8 cellular contexts compared by ENCODE assay signal in genomic region chr19:4057913-4058695, GRCh38. TPM values are rescaled to one million over a fixed set of nuclear protein-coding genes. Genes with fewer than 3 reads are reported as not detected.
A peak's percentile ranks its signal among the peaks of the same experiment; 100 is the strongest.
DNase-seq lines count a peak whose midpoint lies in the region; ATAC-seq and TF ChIP-seq lines count a peak whose summit lies in the region.

No MANE protein-coding gene starts in this region.

- peaks cover 12% of the 10 kb centered on the region for H3K36me3 ChIP-seq in CD8-positive, alpha-beta memory T cell (ENCODE audit: insufficient read depth, low read length)
- H3K36me3 ChIP-seq in PC-3 (ENCODE audit: low read depth, low read length) (peaks cover 8% of the 10 kb centered on the region), body of pancreas (replicated peaks in 1 of 2; ENCODE audit: insufficient read depth in 1 of 2, low read depth in 2 of 2) (peaks cover 0 to 10% of the 10 kb centered on the region in 2 donors), kidney epithelial cell (ENCODE audit: control insufficient read depth, insufficient read depth, low read length) (no peaks in the 10 kb centered on the region)

- H3K36me3 Mint-ChIP-seq in CD8-positive, alpha-beta memory T cell = peaks cover 7 to 45% (median 10%) of the 10 kb centered on the region in 3 donors

- no peaks in the 10 kb centered on the region for H3K27me3 ChIP-seq in CD8-positive, alpha-beta memory T cell (ENCODE audit: insufficient read depth, low read length, poor library complexity, severe bottlenecking)
- no peaks in the 10 kb centered on the region for H3K27me3 ChIP-seq in PC-3 (ENCODE audit: low read length)
- H3K27me3 ChIP-seq in body of pancreas = no peaks in the 10 kb centered on the region
- no peaks in the 10 kb centered on the region for H3K27me3 ChIP-seq in kidney epithelial cell (ENCODE audit: control insufficient read depth, insufficient read depth, low read length)

- H3K9me2 ChIP-seq in PC-3 (replicated peaks; ENCODE audit: low read length) = no peaks in the 10 kb centered on the region

- H3K4me2 ChIP-seq in PC-3 (ENCODE audit: low read length) = peak overlapping the region; percentile 68

- H3K79me2 ChIP-seq in PC-3 (ENCODE audit: low read length) = peaks cover 93% of the 10 kb centered on the region

- H3K4me1 ChIP-seq in CD8-positive, alpha-beta memory T cell (ENCODE audit: insufficient read depth, low read length) = peaks cover 50% of the 10 kb centered on the region
- H3K4me1 ChIP-seq in PC-3 (ENCODE audit: insufficient read depth, low read length) (peaks cover 42% of the 10 kb centered on the region), body of pancreas (peaks cover 62% of the 10 kb centered on the region)

- POLR2A ChIA-PET in CD8-positive, alpha-beta memory T cell (lab: Charles Lee) = interaction anchor here (0.8 to 1.8 kb wide), 7 partner anchors 8 to 57 kb away, joined by 3 to 6 read pairs (median 4); no protein-coding TSS in a partner anchor
- POLR2A ChIA-PET in PC-3 (lab: Charles Lee; ENCODE audit: unreplicated experiment) = interaction anchor here (0.6 kb wide), 1 partner anchor 154 kb away, joined by 8 read pairs; no protein-coding TSS in a partner anchor

- no TSS peak for BruUV-seq in PC-3 (replicated peaks; lab: Mats Ljungman, UMichigan)

- H3F3A ChIP-seq in PC-3 (ENCODE audit: low read length, unreplicated experiment) = no peaks in the 10 kb centered on the region

- TF ChIP-seq CTCF in PC-3 (conservative IDR thresholded peaks at IDR 0.05; ENCODE audit: low read depth, low read length) (peak; percentile 35; the same call in 1 of the 2 replicates), body of pancreas (IDR thresholded peaks at IDR 0.05) (no peak), kidney epithelial cell (IDR thresholded peaks at IDR 0.05; ENCODE audit: insufficient read depth, low read length, poor library complexity, severe bottlenecking) (peak; percentile 17)

- peaks cover 33 to 75% (median 39%) of the 10 kb centered on the region in 3 donors for H3K4me1 Mint-ChIP-seq in CD8-positive, alpha-beta memory T cell

- peak overlapping the region; percentile 61 for H3K9ac ChIP-seq in PC-3 (ENCODE audit: low read length)

- DNase-seq in CD8-positive, alpha-beta memory T cell = peak in 3 of 5 donors; percentile 50 to 74 (median 71)
- DNase-seq in PC-3 (peak; percentile 77), body of pancreas (peak; percentile 65 to 83 (median 75)), kidney epithelial cell (ENCODE audit: low read depth) (no peak), NCI-H2196 (lab: John Stamatoyannopoulos, UW; ENCODE audit: unreplicated experiment) (no peak)
- peak; percentile 55 to 61 for DNase-seq in stimulated activated CD4-positive, alpha-beta T cell treated with anti-CD3 and anti-CD28 coated beads, Interleukin-4, amount 100 ng/mL, for 4 hours
- no peak for DNase-seq in NK-92 treated with Interleukin-12 subunit alpha and Interleukin-12 subunit beta, amount 100 ng/mL, for 24 hours (lab: John Stamatoyannopoulos, UW)

- H3K9me3 Mint-ChIP-seq in CD8-positive, alpha-beta memory T cell = no peaks in the 10 kb centered on the region

- H3K27ac Mint-ChIP-seq in CD8-positive, alpha-beta memory T cell = peak overlapping the region; percentile 55 to 98 (median 90)

- H3K9me3 ChIP-seq in CD8-positive, alpha-beta memory T cell (ENCODE audit: low read length) = no peaks in the 10 kb centered on the region
- no peaks in the 10 kb centered on the region for H3K9me3 ChIP-seq in PC-3 (ENCODE audit: low read length)
- H3K9me3 ChIP-seq in body of pancreas = no peaks in the 10 kb centered on the region

- TF ChIP-seq POLR2A in body of pancreas (IDR thresholded peaks at IDR 0.05) = peak in 2 of 3 donors; percentile 44 to 51

- H3K4me3 ChIP-seq in CD8-positive, alpha-beta memory T cell (ENCODE audit: low read length) = no peak overlapping the region
- H3K4me3 ChIP-seq in PC-3 (ENCODE audit: low read length) (peak overlapping the region; percentile 9; the same call in 1 of the 2 replicates), body of pancreas (no peak overlapping the region), kidney epithelial cell (ENCODE audit: low read depth, low read length) (no peak overlapping the region)

- peak overlapping the region; percentile 59 to 83 (median 65) for H3K4me3 Mint-ChIP-seq in CD8-positive, alpha-beta memory T cell

- intact Hi-C loops in PC-3 (cut with micrococcal nuclease) (no loop called here), body of pancreas (cut with DNase I) (no loop called here)

- WGBS in body of pancreas, 2 donors = 54 to 59% methylated on average over 7 to 22 of the region's 23 CpGs

- peak; percentile 77 for ATAC-seq in PC-3
- ATAC-seq in body of pancreas = peak; percentile 37
- no peak for ATAC-seq in GM18498 (IDR thresholded peaks at IDR 0.05; ENCODE audit: unreplicated experiment)

- H3K27me3 Mint-ChIP-seq in CD8-positive, alpha-beta memory T cell = peaks cover 0 to 8% of the 10 kb centered on the region in 2 donors

- H3K27ac ChIP-seq in CD8-positive, alpha-beta memory T cell (ENCODE audit: low read depth, low read length) = peak overlapping the region; percentile 74
- peak overlapping the region; percentile 88 for H3K27ac ChIP-seq in PC-3 (ENCODE audit: low read length)
- H3K27ac ChIP-seq in body of pancreas = peak overlapping the region; percentile 68 to 97 (median 93)

- H4K20me1 ChIP-seq in PC-3 (ENCODE audit: low read length) = peaks cover 9% of the 10 kb centered on the region; the same call in 1 of the 2 replicates

- H2AFZ ChIP-seq in PC-3 (ENCODE audit: low read length) = no peak overlapping the region

- CTCF ChIA-PET in CD8-positive, alpha-beta memory T cell (lab: Charles Lee) = interaction anchor here (1.0 to 1.4 kb wide), 2 partner anchors 47 kb away, joined by 3 to 4 read pairs; no protein-coding TSS in a partner anchor
- CTCF ChIA-PET in PC-3 (lab: Charles Lee) = interaction anchor here (0.6 kb wide), 1 partner anchor 135 kb away, joined by 6 read pairs; no protein-coding TSS in a partner anchor

RNA-seq across cellular contexts. Expression of gene ZBTB7A, which starts 8.6 kb away (rescaled TPM):
- 10 to 100 TPM; 44.1 to 46.8 TPM for total RNA-seq in CD8-positive, alpha-beta memory T cell
- 86.1 TPM for polyA plus RNA-seq in CD8-positive, alpha-beta memory T cell
- total RNA-seq in PC-3 (2014; rRNA removed) (16.7 and 40.2 TPM in 2 replicates), body of pancreas (10 to 100 TPM; 30.9 to 31.3 TPM), kidney epithelial cell (39.9 and 43.3 TPM in 2 replicates)

RNA-seq across cellular contexts. Expression of gene PIAS4, which starts 50.6 kb away (rescaled TPM):
- total RNA-seq in CD8-positive, alpha-beta memory T cell = 10 to 100 TPM; 29.1 to 33.8 TPM
- polyA plus RNA-seq in CD8-positive, alpha-beta memory T cell = 6.3 TPM
- 21.0 and 26.5 TPM in 2 replicates for total RNA-seq in PC-3 (2014; rRNA removed)
- total RNA-seq in body of pancreas = 10 to 100 TPM; 12.7 to 17.1 TPM
- total RNA-seq in kidney epithelial cell = 38.1 and 43.7 TPM in 2 replicates

Comparison
In these comparisons a context has a peak if more than half of its experiments do, and no peak if none do; other contexts are left out.
1. DNase-seq: peak in CD8-positive, alpha-beta memory T cell (3 of 5), PC-3 (single experiment), body of pancreas (4 of 4) and stimulated activated CD4-positive, alpha-beta T cell treated with anti-CD3 and anti-CD28 coated beads, Interleukin-4, amount 100 ng/mL, for 4 hours (2 of 2); none in kidney epithelial cell (single experiment), NK-92 treated with Interleukin-12 subunit alpha and Interleukin-12 subunit beta, amount 100 ng/mL, for 24 hours (single experiment) and NCI-H2196 (single experiment).
2. CTCF ChIP-seq: peak in PC-3 (single experiment) and kidney epithelial cell (single experiment); none in body of pancreas (0 of 7).
3. Peak in every context shown above with its lines, with median percentiles within 50 percentile points of each other: H3K27ac ChIP-seq.